Comparison of ENCODE assay signal across 8 cellular contexts in the genomic region with DNA sequence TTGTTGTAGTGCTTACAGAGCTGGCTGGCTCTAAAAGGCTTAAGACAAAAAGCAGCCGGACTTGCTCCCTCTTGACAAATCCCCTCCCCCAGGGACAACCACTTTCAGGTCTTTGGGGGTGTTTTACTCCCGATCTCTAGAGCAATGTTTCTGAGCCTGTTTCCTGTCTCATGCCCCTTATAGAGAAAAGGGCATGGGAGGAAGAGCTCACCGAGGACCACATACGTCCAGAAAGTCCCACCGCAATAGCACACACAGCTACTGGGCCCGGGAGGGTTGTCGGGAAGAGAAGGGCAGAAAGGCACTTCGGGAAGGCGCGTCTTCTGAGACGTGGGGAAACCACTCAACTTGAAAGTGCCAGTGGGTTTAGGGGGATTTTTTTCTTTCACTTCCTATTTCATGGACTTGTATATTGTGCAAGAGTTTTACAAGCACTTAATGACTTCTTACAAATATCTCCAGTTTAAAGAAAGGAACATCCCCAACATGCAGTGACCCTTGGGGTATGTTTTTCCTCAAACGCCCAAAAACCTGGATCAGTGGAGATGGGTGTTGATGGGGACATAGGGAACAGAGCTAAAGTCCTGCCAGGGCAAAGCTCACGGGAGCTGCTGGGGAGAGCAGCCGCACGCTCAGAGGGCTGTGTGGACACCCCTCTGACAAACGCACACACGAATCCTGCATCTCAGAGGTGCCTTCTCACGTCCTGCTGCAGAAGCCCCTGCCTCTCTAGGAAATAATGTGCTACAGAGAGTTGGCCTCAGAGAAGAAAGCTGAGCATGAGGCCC. TPM values are rescaled to one million over a fixed set of nuclear protein-coding genes. Genes with fewer than 3 reads are reported as not detected.
DNase-seq lines count a peak whose midpoint lies in the region; ATAC-seq and TF ChIP-seq lines count a peak whose summit lies in the region.

No MANE protein-coding gene starts in this region.

- no peaks in the 10 kb centered on the region for H3K27me3 ChIP-seq in esophagus squamous epithelium

- no peak for TF ChIP-seq POLR2A in esophagus squamous epithelium (IDR thresholded peaks at IDR 0.05)

- no peaks in the 10 kb centered on the region for H3K9me3 ChIP-seq in esophagus squamous epithelium

- H3K4me1 ChIP-seq in esophagus squamous epithelium, result peaks cover 0 to 24% (median 12%) of the 10 kb centered on the region in 3 donors

- H3K4me3 ChIP-seq in GM12875 (ENCODE audit: low read depth, low read length), result peak overlapping the region; percentile 27
- peak overlapping the region in 1 of 4 donors; percentile 38 for H3K4me3 ChIP-seq in esophagus squamous epithelium

- ATAC-seq in GM21381 (IDR thresholded peaks at IDR 0.05; ENCODE audit: unreplicated experiment), result peak; percentile 62
- peak; percentile 59 for ATAC-seq in HG03571 (IDR thresholded peaks at IDR 0.05; ENCODE audit: unreplicated experiment)
- no peak for ATAC-seq in SK-N-SH treated with all-trans-retinoic acid at 6 μM for 48 hours

- DNase-seq in caudate nucleus (lab: John Stamatoyannopoulos, UW), result peak in 2 of 61 donors; percentile 16 to 19
- DNase-seq in esophagus squamous epithelium (lab: John Stamatoyannopoulos, UW), result no peak
- DNase-seq in 8988T, result no peak
- DNase-seq in NCI-H2081 treated with DMSO at 0.1 percent for 48 hours (lab: John Stamatoyannopoulos, UW), result no peak

- TF ChIP-seq CTCF in GM12875 (IDR thresholded peaks at IDR 0.05; ENCODE audit: borderline replicate concordance, insufficient read depth, low read depth, low read length) (no peak), esophagus squamous epithelium (IDR thresholded peaks at IDR 0.05) (no peak)

- intact Hi-C loops in esophagus squamous epithelium (cut with DNase I), result no loop called here

- no peaks in the 10 kb centered on the region for H3K36me3 ChIP-seq in esophagus squamous epithelium

- 53 to 55% methylated on average over 17 to 18 of the region's 18 CpGs for WGBS in esophagus squamous epithelium, 2 donors

- H3K27ac ChIP-seq in caudate nucleus (ENCODE audit: low read depth, low read length), result peak overlapping the region; percentile 58
- peak overlapping the region in 2 of 4 donors; percentile 3 to 54 for H3K27ac ChIP-seq in esophagus squamous epithelium

TF ChIP-seq in SK-N-SH treated with all-trans-retinoic acid at 6 μM for 48 hours, 23 proteins besides CTCF, POLR2A, EP300 and RAD21:
- TF ChIP-seq ZFP3 (CRISPR knock-in tag; IDR thresholded peaks at IDR 0.05), result no peak
- TF ChIP-seq, protein P1, sequence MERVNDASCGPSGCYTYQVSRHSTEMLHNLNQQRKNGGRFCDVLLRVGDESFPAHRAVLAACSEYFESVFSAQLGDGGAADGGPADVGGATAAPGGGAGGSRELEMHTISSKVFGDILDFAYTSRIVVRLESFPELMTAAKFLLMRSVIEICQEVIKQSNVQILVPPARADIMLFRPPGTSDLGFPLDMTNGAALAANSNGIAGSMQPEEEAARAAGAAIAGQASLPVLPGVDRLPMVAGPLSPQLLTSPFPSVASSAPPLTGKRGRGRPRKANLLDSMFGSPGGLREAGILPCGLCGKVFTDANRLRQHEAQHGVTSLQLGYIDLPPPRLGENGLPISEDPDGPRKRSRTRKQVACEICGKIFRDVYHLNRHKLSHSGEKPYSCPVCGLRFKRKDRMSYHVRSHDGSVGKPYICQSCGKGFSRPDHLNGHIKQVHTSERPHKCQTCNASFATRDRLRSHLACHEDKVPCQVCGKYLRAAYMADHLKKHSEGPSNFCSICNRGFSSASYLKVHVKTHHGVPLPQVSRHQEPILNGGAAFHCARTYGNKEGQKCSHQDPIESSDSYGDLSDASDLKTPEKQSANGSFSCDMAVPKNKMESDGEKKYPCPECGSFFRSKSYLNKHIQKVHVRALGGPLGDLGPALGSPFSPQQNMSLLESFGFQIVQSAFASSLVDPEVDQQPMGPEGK (CRISPR knock-in tag; IDR thresholded peaks at IDR 0.05; ENCODE audit: borderline replicate concordance), result no peak
- no peak for TF ChIP-seq GLIS3 (CRISPR knock-in tag; IDR thresholded peaks at IDR 0.05)
- TF ChIP-seq ZC3H10 (CRISPR knock-in tag; IDR thresholded peaks at IDR 0.05), result no peak
- TF ChIP-seq, protein P2, sequence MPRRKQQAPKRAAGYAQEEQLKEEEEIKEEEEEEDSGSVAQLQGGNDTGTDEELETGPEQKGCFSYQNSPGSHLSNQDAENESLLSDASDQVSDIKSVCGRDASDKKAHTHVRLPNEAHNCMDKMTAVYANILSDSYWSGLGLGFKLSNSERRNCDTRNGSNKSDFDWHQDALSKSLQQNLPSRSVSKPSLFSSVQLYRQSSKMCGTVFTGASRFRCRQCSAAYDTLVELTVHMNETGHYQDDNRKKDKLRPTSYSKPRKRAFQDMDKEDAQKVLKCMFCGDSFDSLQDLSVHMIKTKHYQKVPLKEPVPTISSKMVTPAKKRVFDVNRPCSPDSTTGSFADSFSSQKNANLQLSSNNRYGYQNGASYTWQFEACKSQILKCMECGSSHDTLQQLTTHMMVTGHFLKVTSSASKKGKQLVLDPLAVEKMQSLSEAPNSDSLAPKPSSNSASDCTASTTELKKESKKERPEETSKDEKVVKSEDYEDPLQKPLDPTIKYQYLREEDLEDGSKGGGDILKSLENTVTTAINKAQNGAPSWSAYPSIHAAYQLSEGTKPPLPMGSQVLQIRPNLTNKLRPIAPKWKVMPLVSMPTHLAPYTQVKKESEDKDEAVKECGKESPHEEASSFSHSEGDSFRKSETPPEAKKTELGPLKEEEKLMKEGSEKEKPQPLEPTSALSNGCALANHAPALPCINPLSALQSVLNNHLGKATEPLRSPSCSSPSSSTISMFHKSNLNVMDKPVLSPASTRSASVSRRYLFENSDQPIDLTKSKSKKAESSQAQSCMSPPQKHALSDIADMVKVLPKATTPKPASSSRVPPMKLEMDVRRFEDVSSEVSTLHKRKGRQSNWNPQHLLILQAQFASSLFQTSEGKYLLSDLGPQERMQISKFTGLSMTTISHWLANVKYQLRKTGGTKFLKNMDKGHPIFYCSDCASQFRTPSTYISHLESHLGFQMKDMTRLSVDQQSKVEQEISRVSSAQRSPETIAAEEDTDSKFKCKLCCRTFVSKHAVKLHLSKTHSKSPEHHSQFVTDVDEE (CRISPR knock-in tag; IDR thresholded peaks at IDR 0.05), result no peak
- TF ChIP-seq ISL1 (CRISPR knock-in tag; IDR thresholded peaks at IDR 0.05), result no peak
- TF ChIP-seq TOX (CRISPR knock-in tag; IDR thresholded peaks at IDR 0.05; ENCODE audit: borderline replicate concordance), result no peak
- no peak for TF ChIP-seq ZNF565 (CRISPR knock-in tag; conservative IDR thresholded peaks at IDR 0.05; ENCODE audit: low read depth)
- no peak for TF ChIP-seq RARB (CRISPR knock-in tag; IDR thresholded peaks at IDR 0.05)
TF ChIP-seq in SK-N-SH treated with all-trans-retinoic acid at 6 μM for 48 hours: peak in this region for 0.

RNA-seq across cellular contexts. Expression of gene LRRC20, which starts 27.0 kb away (rescaled TPM):
- 1 to 10 TPM; 2.8 to 5.3 (median 4.7) TPM for total RNA-seq in esophagus squamous epithelium

RNA-seq across cellular contexts. Expression of gene EIF4EBP2, which starts 48.5 kb away (rescaled TPM):
- 10 to 100 TPM; 34.5 to 57.2 (median 43.2) TPM for total RNA-seq in esophagus squamous epithelium
